Comparison of ENCODE assay signal across 8 cellular contexts in genomic region chr19:47742636-47743035, GRCh38. TPM values are rescaled to one million over a fixed set of nuclear protein-coding genes. Genes with fewer than 3 reads are reported as not detected.
DNase-seq lines count a peak whose midpoint lies in the region; ATAC-seq and TF ChIP-seq lines count a peak whose summit lies in the region.

No MANE protein-coding gene starts in this region.

- H3K4me1 ChIP-seq in CD8-positive, alpha-beta memory T cell (ENCODE audit: insufficient read depth, low read length), result peaks cover 25% of the 10 kb centered on the region
- H3K4me1 ChIP-seq in foreskin keratinocyte (peaks cover 8% of the 10 kb centered on the region), sigmoid colon (peaks cover 0 to 40% (median 33%) of the 10 kb centered on the region in 4 donors)

- peaks cover 16 to 27% (median 19%) of the 10 kb centered on the region in 3 donors for H3K4me1 Mint-ChIP-seq in CD8-positive, alpha-beta memory T cell
- peaks cover 33% of the 10 kb centered on the region for H3K4me1 Mint-ChIP-seq in activated CD8-positive, alpha-beta T cell treated with anti-CD3 and anti-CD28 coated beads for 36 hours (ENCODE audit: low read depth)

- H3K36me3 ChIP-seq in CD8-positive, alpha-beta memory T cell (ENCODE audit: insufficient read depth, low read length), result peaks cover 8% of the 10 kb centered on the region
- peaks cover 0 to 51% (median 25%) of the 10 kb centered on the region in 4 donors for H3K36me3 ChIP-seq in sigmoid colon

- no peaks in the 10 kb centered on the region for H3K9me3 Mint-ChIP-seq in CD8-positive, alpha-beta memory T cell
- no peaks in the 10 kb centered on the region for H3K9me3 Mint-ChIP-seq in activated CD8-positive, alpha-beta T cell treated with anti-CD3 and anti-CD28 coated beads for 36 hours

- no peak for TF ChIP-seq POLR2A in sigmoid colon (IDR thresholded peaks at IDR 0.05)

- no peak overlapping the region for H3K4me3 ChIP-seq in CD8-positive, alpha-beta memory T cell (ENCODE audit: low read length)
- H3K4me3 ChIP-seq in sigmoid colon, result peak overlapping the region in 3 of 4 donors; percentile 37 to 44 (median 41)

- WGBS in sigmoid colon, 2 donors, result 44 to 59% methylated on average over 13 of the region's 13 CpGs

- H3K27ac Mint-ChIP-seq in CD8-positive, alpha-beta memory T cell, result no peak overlapping the region
- peak overlapping the region; percentile 25 for H3K27ac Mint-ChIP-seq in activated CD8-positive, alpha-beta T cell treated with anti-CD3 and anti-CD28 coated beads for 36 hours

- H3K36me3 Mint-ChIP-seq in CD8-positive, alpha-beta memory T cell, result peaks cover 0 to 11% (median 3%) of the 10 kb centered on the region in 3 donors
- peaks cover 9% of the 10 kb centered on the region for H3K36me3 Mint-ChIP-seq in activated CD8-positive, alpha-beta T cell treated with anti-CD3 and anti-CD28 coated beads for 36 hours (ENCODE audit: low read depth)

- POLR2A ChIA-PET in CD8-positive, alpha-beta memory T cell (lab: Charles Lee), result interaction anchor here (0.7 kb wide), 1 partner anchor 496 kb away, joined by 9 read pairs; no protein-coding TSS in a partner anchor
- POLR2A ChIA-PET in activated CD8-positive, alpha-beta T cell treated with anti-CD3 and anti-CD28 coated beads for 36 hours (lab: Charles Lee), result interaction anchor here (0.7 to 2.4 kb wide), 2 partner anchors 29 to 107 kb away, joined by 3 to 7 read pairs; partner anchors contain the start of gene EHD2

- CTCF ChIA-PET in CD8-positive, alpha-beta memory T cell (lab: Charles Lee), result interaction anchor here (0.6 to 3.9 kb wide), 5 partner anchors 7 to 1320 kb away, joined by 3 to 20 read pairs (median 4); no protein-coding TSS in a partner anchor
- CTCF ChIA-PET in activated CD8-positive, alpha-beta T cell treated with anti-CD3 and anti-CD28 coated beads for 36 hours (lab: Charles Lee), result interaction anchor here (0.6 to 13.9 kb wide), 12 partner anchors 17 to 394 kb away, joined by 3 to 168 read pairs (median 3); partner anchors contain the start of genes DHX34 and EHD2

- peak overlapping the region; percentile 38 for H3K27ac ChIP-seq in CD8-positive, alpha-beta memory T cell (ENCODE audit: low read depth, low read length)
- H3K27ac ChIP-seq in foreskin keratinocyte (peak overlapping the region; percentile 89), sigmoid colon (peak overlapping the region; percentile 93 to 97 (median 96))

- H3K9me3 ChIP-seq in CD8-positive, alpha-beta memory T cell (ENCODE audit: low read length), result no peaks in the 10 kb centered on the region
- H3K9me3 ChIP-seq in sigmoid colon, result no peaks in the 10 kb centered on the region

- no peaks in the 10 kb centered on the region for H3K27me3 ChIP-seq in CD8-positive, alpha-beta memory T cell (ENCODE audit: insufficient read depth, low read length, poor library complexity, severe bottlenecking)
- no peaks in the 10 kb centered on the region for H3K27me3 ChIP-seq in foreskin keratinocyte
- no peaks in the 10 kb centered on the region for H3K27me3 ChIP-seq in sigmoid colon

- TF ChIP-seq CTCF in activated CD8-positive, alpha-beta T cell treated with anti-CD3 and anti-CD28 coated beads for 36 hours (IDR thresholded peaks at IDR 0.05), result no peak
- no peak for TF ChIP-seq CTCF in foreskin keratinocyte (conservative IDR thresholded peaks at IDR 0.05)
- no peak for TF ChIP-seq CTCF in sigmoid colon (IDR thresholded peaks at IDR 0.05)

- peaks cover 0 to 2% of the 10 kb centered on the region in 2 donors for H3K27me3 Mint-ChIP-seq in CD8-positive, alpha-beta memory T cell
- no peaks in the 10 kb centered on the region for H3K27me3 Mint-ChIP-seq in activated CD8-positive, alpha-beta T cell treated with anti-CD3 and anti-CD28 coated beads for 36 hours

- TF ChIP-seq EP300 in sigmoid colon (IDR thresholded peaks at IDR 0.05), result no peak

- DNase-seq in CD8-positive, alpha-beta memory T cell, result no peak
- DNase-seq in activated CD8-positive, alpha-beta T cell treated with anti-CD3 and anti-CD28 coated beads for 36 hours, result no peak
- DNase-seq in foreskin keratinocyte (peak in 1 of 2 donors; percentile 18), sigmoid colon (no peak), NCI-H510A treated with DMSO at 0.1 percent for 48 hours (lab: John Stamatoyannopoulos, UW) (no peak), GM03348 (ENCODE audit: low spot score) (no peak), DMS53 (lab: John Stamatoyannopoulos, UW) (no peak)

- no peak for ATAC-seq in activated CD8-positive, alpha-beta T cell treated with anti-CD3 and anti-CD28 coated beads for 36 hours
- no peak for ATAC-seq in foreskin keratinocyte
- ATAC-seq in HG03039 (IDR thresholded peaks at IDR 0.05; ENCODE audit: unreplicated experiment), result no peak

- peak overlapping the region; percentile 15 to 84 (median 37) for H3K4me3 Mint-ChIP-seq in CD8-positive, alpha-beta memory T cell
- peak overlapping the region; percentile 99 for H3K4me3 Mint-ChIP-seq in activated CD8-positive, alpha-beta T cell treated with anti-CD3 and anti-CD28 coated beads for 36 hours

- intact Hi-C loops in activated CD8-positive, alpha-beta T cell treated with anti-CD3 and anti-CD28 coated beads for 36 hours (cut with micrococcal nuclease), result loop anchor here (2.0 kb wide), 1 partner anchor 30 kb away; the partner anchor contains the start of gene EHD2
- intact Hi-C loops in sigmoid colon (cut with DNase I), result loop anchor here (1.0 kb wide), 3 partner anchors 11 to 29 kb away; partner anchors contain the start of gene EHD2

RNA-seq across cellular contexts. Expression of gene NOP53, which starts 2.7 kb away (rescaled TPM):
- 100 to 1,000 TPM; 236 to 243 TPM for total RNA-seq in CD8-positive, alpha-beta memory T cell
- 196 TPM for polyA plus RNA-seq in CD8-positive, alpha-beta memory T cell
- 100 to 1,000 TPM; 300 to 301 TPM for total RNA-seq in activated CD8-positive, alpha-beta T cell treated with anti-CD3 and anti-CD28 coated beads for 36 hours
- 73.1 and 76.9 TPM in 2 replicates for total RNA-seq in foreskin keratinocyte
- 128 and 142 TPM in 2 replicates for polyA plus RNA-seq in foreskin keratinocyte
- 100 to 1,000 TPM; 432 to 576 (median 557) TPM for total RNA-seq in sigmoid colon
- polyA plus RNA-seq in sigmoid colon, result 100 to 1,000 TPM; 304 to 682 (median 589) TPM

RNA-seq across cellular contexts. Expression of gene EHD2, which starts 29.4 kb away (rescaled TPM):
- under 1 TPM in 1 of 2 experiments, not detected in 1; 0.07 TPM for total RNA-seq in CD8-positive, alpha-beta memory T cell
- polyA plus RNA-seq in CD8-positive, alpha-beta memory T cell, result not detected
- 1 to 10 TPM; 1.1 to 1.4 TPM for total RNA-seq in activated CD8-positive, alpha-beta T cell treated with anti-CD3 and anti-CD28 coated beads for 36 hours
- total RNA-seq in foreskin keratinocyte (70.2 and 74.9 TPM in 2 replicates), sigmoid colon (100 to 1,000 TPM in 1 of 4 donors, 10 to 100 TPM in 3; 41.8 to 184 (median 72.4) TPM)
- polyA plus RNA-seq in foreskin keratinocyte (93.3 and 98.9 TPM in 2 replicates), sigmoid colon (10 to 100 TPM in 2 of 3 donors, 1 to 10 TPM in 1; 3.5 to 26.7 (median 10.8) TPM)

RNA-seq across cellular contexts. Expression of gene SELENOW, which starts 35.9 kb away (rescaled TPM):
- total RNA-seq in CD8-positive, alpha-beta memory T cell, result 100 to 1,000 TPM; 116 to 122 TPM
- polyA plus RNA-seq in CD8-positive, alpha-beta memory T cell, result 334 TPM
- 100 to 1,000 TPM; 105 to 106 TPM for total RNA-seq in activated CD8-positive, alpha-beta T cell treated with anti-CD3 and anti-CD28 coated beads for 36 hours
- total RNA-seq in foreskin keratinocyte, result 412 and 470 TPM in 2 replicates
- 523 and 582 TPM in 2 replicates for polyA plus RNA-seq in foreskin keratinocyte
- 1,000 to 10,000 TPM; 1,579 to 3,138 (median 2,179) TPM for total RNA-seq in sigmoid colon
- polyA plus RNA-seq in sigmoid colon, result 100 to 1,000 TPM; 329 to 999 (median 792) TPM

Comparison
In these comparisons a context has a peak if more than half of its experiments do, and no peak if none do; other contexts are left out.
1. H3K27ac ChIP-seq: peak in every context shown above with its lines; median percentile 96 in sigmoid colon; 89 in foreskin keratinocyte; 38 in CD8-positive, alpha-beta memory T cell.
2. RNA of gene EHD2, which starts 29.4 kb away (total RNA-seq): 41.8 to 184 TPM in sigmoid colon and 70.2 to 74.9 TPM in foreskin keratinocyte; 1.1 to 1.4 TPM in activated CD8-positive, alpha-beta T cell treated with anti-CD3 and anti-CD28 coated beads for 36 hours and 0.07 TPM in CD8-positive, alpha-beta memory T cell; every median in the first group is over 10 times any median in the second.